ENCODE assay signal across 8 cellular contexts in genomic region chr5:178859625-178860521, GRCh38. TPM values are rescaled to one million over a fixed set of nuclear protein-coding genes. Genes with fewer than 3 reads are reported as not detected.
DNase-seq lines count a peak whose midpoint lies in the region; TF ChIP-seq lines count a peak whose summit lies in the region.

TSS of gene ZNF354B (plus strand) at chr5:178859953. CDS start at chr5:178861048, 1,095 bp downstream.

- H2BK15ac ChIP-seq in H9 (ENCODE audit: low read depth, low read length) = no peak within 1 kb of the TSS

- H3K9me3 ChIP-seq in H9 (ENCODE audit: control insufficient read depth, low read depth, low read length) = no peaks in the 10 kb centered on the region
- H3K9me3 ChIP-seq in SJCRH30 (replicated peaks) = peaks cover 2% of the 10 kb centered on the region; the same call in 1 of the 2 replicates
- peaks cover 23% of the 10 kb centered on the region for H3K9me3 ChIP-seq in neuron (ENCODE audit: low read length)

- H3K79me1 ChIP-seq in H9 (ENCODE audit: insufficient read depth, low read depth, low read length, poor library complexity, severe bottlenecking) = no peaks in the 10 kb centered on the region

- in situ Hi-C loops in G401 (cut with HindIII; ENCODE audit: low sequenced_read_pairs) = no loop called here

- H2BK5ac ChIP-seq in H9 (ENCODE audit: insufficient read length, low read length) = no peak within 1 kb of the TSS

- H3K23ac ChIP-seq in H9 (ENCODE audit: insufficient read length, low read depth, low read length) = no peak within 1 kb of the TSS

- no peaks in the 10 kb centered on the region for H4K20me1 ChIP-seq in H9 (ENCODE audit: control insufficient read depth, insufficient read depth, insufficient read length)

- H3K4me1 ChIP-seq in H9 (ENCODE audit: insufficient read depth, low read length) (no peaks in the 10 kb centered on the region), SJCRH30 (0 out of 2 replicates have a peak, but pooled peaks cover 5% of the 10 kb centered on the region), neuron (ENCODE audit: insufficient read depth, low read length) (no peaks in the 10 kb centered on the region)

- no CpG with 5 or more reads among the region's 86 CpGs for WGBS in H9 (ENCODE audit: extremely low coverage, insufficient read length, low lambda C conversion rate)

- H3K18ac ChIP-seq in H9 (ENCODE audit: insufficient read length, low read depth, low read length) = no peak within 1 kb of the TSS

- H4K8ac ChIP-seq in H9 (replicated peaks; ENCODE audit: insufficient read length, low read depth, low read length) = no peak within 1 kb of the TSS

- H2AK5ac ChIP-seq in H9 (ENCODE audit: insufficient read length, low read length) = no peak within 1 kb of the TSS

- no peak within 1 kb of the TSS for H2BK20ac ChIP-seq in H9 (ENCODE audit: low read depth, low read length, poor library complexity, severe bottlenecking)

- H3K9me3 Mint-ChIP-seq in H9 = peaks cover under 1 to 3% of the 10 kb centered on the region in 2 experiments; a peak in 3 of 5 replicates

- no peak within 1 kb of the TSS for H2BK120ac ChIP-seq in H9 (ENCODE audit: low read depth, low read length, poor library complexity, severe bottlenecking)

- H3K23me2 ChIP-seq in H9 (ENCODE audit: insufficient read length, low read depth, low read length, poor library complexity, severe bottlenecking) = no peaks in the 10 kb centered on the region

- H3K4me3 ChIP-seq in SJCRH30 (peak within 1 kb of the TSS; percentile 76), neuron (ENCODE audit: low read length) (peak within 1 kb of the TSS; percentile 60)

- peak within 1 kb of the TSS; percentile 72 to 83 for H3K4me3 Mint-ChIP-seq in H9

- H3K56ac ChIP-seq in H9 (ENCODE audit: insufficient read length, low read depth, low read length) = no peak within 1 kb of the TSS

- peak; percentile 96 for DNase-seq in G401 (ENCODE audit: low spot score)
- DNase-seq in H9 = peak; percentile 96
- DNase-seq in M059J (ENCODE audit: low read depth) = peak; percentile 90
- DNase-seq in SJCRH30 = peak; percentile 93 to 96
- DNase-seq in activated naive CD4-positive, alpha-beta T cell (lab: John Stamatoyannopoulos, UW) = peak; percentile 38 to 66 (median 51)
- peak; percentile 86 for DNase-seq in foreskin melanocyte
- DNase-seq in stromal cell of bone marrow (ENCODE audit: low read depth) = peak; percentile 90

- H2BK12ac ChIP-seq in H9 (ENCODE audit: insufficient read length, low read depth, low read length) = no peak within 1 kb of the TSS

- H3K27me3 Mint-ChIP-seq in H9 (ENCODE audit: low read depth) = peaks cover 4% of the 10 kb centered on the region

- no peak within 1 kb of the TSS for H3K9ac ChIP-seq in H9 (ENCODE audit: extremely low read depth, insufficient read length, low read length)

- H4K91ac ChIP-seq in H9 (ENCODE audit: insufficient read length, low read depth, low read length) = no peak within 1 kb of the TSS

- H3K4ac ChIP-seq in H9 (ENCODE audit: low read depth, low read length) = no peak within 1 kb of the TSS

- H3K27me3 ChIP-seq in H9 (ENCODE audit: insufficient read depth, low read length) (no peaks in the 10 kb centered on the region), SJCRH30 (no peaks in the 10 kb centered on the region), neuron (ENCODE audit: insufficient read depth, low read length) (no peaks in the 10 kb centered on the region)

- H3K4me1 Mint-ChIP-seq in H9 = peaks cover 8 to 17% of the 10 kb centered on the region in 2 experiments

- peaks cover 6% of the 10 kb centered on the region for H3K79me2 ChIP-seq in H9 (ENCODE audit: insufficient read depth, low read length)

- peaks cover 11 to 16% (median 14%) of the 10 kb centered on the region in 3 experiments for H3K36me3 Mint-ChIP-seq in H9 (ENCODE audit: insufficient read depth in 1 of 3, low read depth in 3 of 3)

- H3K27ac ChIP-seq in H9 (ENCODE audit: insufficient read length, low read depth, low read length) (no peak within 1 kb of the TSS), SJCRH30 (peak within 1 kb of the TSS; percentile 50)

- no peak within 1 kb of the TSS for H2AFZ ChIP-seq in H9 (ENCODE audit: low read length)
- peak within 1 kb of the TSS; percentile 64 for H2AFZ ChIP-seq in neuron (ENCODE audit: low read depth, low read length)

- no peak within 1 kb of the TSS for H3T11ph ChIP-seq in H9 (ENCODE audit: low read length)

- no peak within 1 kb of the TSS for H3K14ac ChIP-seq in H9 (ENCODE audit: insufficient read depth, low read length)

- no peak; the same call in 2 of the 3 replicates for TF ChIP-seq CTCF in H9 (conservative IDR thresholded peaks at IDR 0.05)

- H3K4me2 ChIP-seq in H9 (ENCODE audit: insufficient read depth, insufficient read length, low read length) = no peak within 1 kb of the TSS

- no peak within 1 kb of the TSS for H4K5ac ChIP-seq in H9 (ENCODE audit: insufficient read length, low read depth, low read length)

- 0 out of 7 replicates have a peak within 1 kb of the TSS, but pooled peaks of 1 of the 3 experiments have one; percentile 31 for H3K27ac Mint-ChIP-seq in H9

- H3K36me3 ChIP-seq in SJCRH30 = peaks cover 35% of the 10 kb centered on the region
- peaks cover 27% of the 10 kb centered on the region for H3K36me3 ChIP-seq in neuron (ENCODE audit: insufficient read depth, low read length)

RNA-seq across cellular contexts. Expression of gene ZNF354B, which starts in this region (rescaled TPM):
- total RNA-seq in G401 (2014; rRNA removed; shearing (Covaris generic)) = 10.4 and 16.8 TPM in 2 replicates
- 20.1 and 20.6 TPM in 2 replicates for total RNA-seq in H9 (2021)
- 3.0 and 3.2 TPM in 2 replicates for total RNA-seq in M059J (2014; rRNA removed; shearing (Covaris generic))
- 14.0 and 16.9 TPM in 2 replicates for total RNA-seq in SJCRH30 (2014; rRNA removed; shearing (Covaris generic))
